Comparison of ENCODE assay signal across 14 cellular contexts in the genomic region with DNA sequence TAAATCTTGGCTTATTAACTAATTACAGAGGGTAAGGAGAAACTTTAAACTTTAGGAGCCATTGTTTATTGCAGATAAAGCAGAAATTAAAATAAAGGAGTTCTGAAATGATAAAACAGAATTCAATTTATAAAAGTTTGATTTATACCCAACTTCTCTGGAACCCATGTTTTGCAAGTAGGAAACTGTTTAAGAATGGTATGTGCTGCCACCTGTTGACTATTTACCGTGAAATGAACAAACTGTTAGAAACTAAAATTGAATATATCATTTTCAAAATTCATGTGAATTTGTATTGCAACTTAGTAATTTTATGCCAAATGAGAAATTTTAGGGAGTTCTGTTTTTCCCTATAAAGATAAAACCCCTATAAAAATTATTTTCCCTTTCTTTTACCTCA. TPM values are rescaled to one million over a fixed set of nuclear protein-coding genes. Genes with fewer than 3 reads are reported as not detected.
DNase-seq lines count a peak whose midpoint lies in the region; ATAC-seq, FAIRE-seq and TF ChIP-seq lines count a peak whose summit lies in the region.
"Had no signal": no experiment of that assay in that cellular context is flagged by ENCODE, and none has a peak within 500 bp of the region (broad histone marks: within the 10 kb centered on the region; RNA-seq: fewer than 3 reads in every experiment).

No MANE protein-coding gene starts in this region.

- no peak overlapping the region for H3K9ac ChIP-seq in endothelial cell of umbilical vein (replicated peaks; ENCODE audit: extremely low read depth, insufficient read depth, low read length)

- H3K27ac ChIP-seq in endothelial cell of umbilical vein (ENCODE audit: insufficient read depth, low read depth, low read length), result no peak overlapping the region
- H3K27ac ChIP-seq: uterus had no signal

- no peaks in the 10 kb centered on the region for H4K20me1 ChIP-seq in endothelial cell of umbilical vein (replicated peaks; ENCODE audit: control insufficient read depth, extremely low read depth, insufficient read depth, low read length)

- dilution Hi-C loops in endothelial cell of umbilical vein (cut with MboI; ENCODE audit: extremely low pct_ligation_motif_present, low sequenced_read_pairs), result no loop called here

- H2AFZ ChIP-seq in endothelial cell of umbilical vein (ENCODE audit: low read depth, low read length), result no peak overlapping the region

- H3K9me3 ChIP-seq in endothelial cell of umbilical vein (replicated peaks; ENCODE audit: control insufficient read depth, insufficient read depth, low read length), result no peaks in the 10 kb centered on the region
- H3K9me3 ChIP-seq: BE2C, uterus had no signal

- intact Hi-C loops in endothelial cell of umbilical vein (cut with micrococcal nuclease), result loop anchor here (5.0 to 10.0 kb wide), 2 partner anchors 307 to 374 kb away; no protein-coding TSS in a partner anchor

- H3K27me3 Mint-ChIP-seq in progenitor cell of endocrine pancreas, result no peaks in the 10 kb centered on the region

- H3K4me1 Mint-ChIP-seq in progenitor cell of endocrine pancreas (ENCODE audit: low read depth), result no peaks in the 10 kb centered on the region
- H3K4me1 Mint-ChIP-seq: naive thymus-derived CD8-positive, alpha-beta T cell had no signal

- TF ChIP-seq POLR2A in endothelial cell of umbilical vein (IDR thresholded peaks at IDR 0.05; ENCODE audit: low read depth, low read length), result no peak

- FAIRE-seq in endothelial cell of umbilical vein (lab: Jason Lieb, UNC) (peak; percentile 24), frontal cortex (lab: Jason Lieb, UNC) (no peak)

- H3K4me2 ChIP-seq in endothelial cell of umbilical vein (ENCODE audit: insufficient read depth, low read length), result no peak overlapping the region

- no peak for ATAC-seq in HG03571 (IDR thresholded peaks at IDR 0.05; ENCODE audit: unreplicated experiment)
- ATAC-seq: naive thymus-derived CD8-positive, alpha-beta T cell had no signal

- no peak overlapping the region for H3K27ac Mint-ChIP-seq in progenitor cell of endocrine pancreas
- H3K27ac Mint-ChIP-seq: naive thymus-derived CD8-positive, alpha-beta T cell had no signal

- no peaks in the 10 kb centered on the region for H3K79me2 ChIP-seq in endothelial cell of umbilical vein (ENCODE audit: control insufficient read depth, insufficient read depth, low read length)

- no peaks in the 10 kb centered on the region for H3K36me3 Mint-ChIP-seq in progenitor cell of endocrine pancreas (ENCODE audit: insufficient read depth)
- H3K36me3 Mint-ChIP-seq: naive thymus-derived CD8-positive, alpha-beta T cell had no signal

- no peaks in the 10 kb centered on the region for H3K4me1 ChIP-seq in endothelial cell of umbilical vein (ENCODE audit: control insufficient read depth, extremely low read depth, insufficient read depth, low read length)
- H3K4me1 ChIP-seq: BE2C, uterus had no signal

- POLR2A ChIA-PET in endothelial cell of umbilical vein (lab: Charles Lee), result no interaction called here

- TF ChIP-seq CTCF in endothelial cell of umbilical vein (IDR thresholded peaks at IDR 0.05; ENCODE audit: extremely low read depth in 1 of 2, insufficient read depth in 1 of 2, low read depth in 1 of 2, low read length in 2 of 2), result no peak
- peak; percentile 58 for TF ChIP-seq CTCF in progenitor cell of endocrine pancreas (IDR thresholded peaks at IDR 0.05; ENCODE audit: unreplicated experiment)

- peaks cover 2% of the 10 kb centered on the region for H3K9me3 Mint-ChIP-seq in progenitor cell of endocrine pancreas (ENCODE audit: low read depth)
- H3K9me3 Mint-ChIP-seq: naive thymus-derived CD8-positive, alpha-beta T cell had no signal

- H3K36me3 ChIP-seq in endothelial cell of umbilical vein (ENCODE audit: control insufficient read depth in 2 of 2, extremely low read depth in 1 of 2, insufficient read depth in 2 of 2, low read length in 2 of 2), result no peaks in the 10 kb centered on the region
- H3K36me3 ChIP-seq: BE2C, uterus had no signal

- H3K4me3 Mint-ChIP-seq in progenitor cell of endocrine pancreas (ENCODE audit: low read depth), result no peak overlapping the region
- H3K4me3 Mint-ChIP-seq: naive thymus-derived CD8-positive, alpha-beta T cell had no signal

- H3K4me3 ChIP-seq in endothelial cell of umbilical vein (replicated peaks in 1 of 3; ENCODE audit: insufficient read depth in 1 of 3, low read depth in 1 of 3, low read length in 3 of 3), result no peak overlapping the region
- H3K4me3 ChIP-seq: uterus had no signal

- no TSS peak for BruUV-seq in endothelial cell of umbilical vein (replicated peaks; lab: Mats Ljungman, UMichigan)

- DNase-seq in NCI-H345 (lab: John Stamatoyannopoulos, UW) (peak; percentile 2), NCI-H345 treated with DMSO at 0.1 percent for 48 hours (lab: John Stamatoyannopoulos, UW; ENCODE audit: unreplicated experiment) (no peak), NCI-H460 (ENCODE audit: extremely low read depth, low read depth) (peak; percentile 2), endothelial cell of umbilical vein (ENCODE audit: low read depth, low spot score) (peak; percentile 2), progenitor cell of endocrine pancreas (ENCODE audit: low spot score, unreplicated experiment) (no peak), frontal cortex (ENCODE audit: low spot score in 2 of 2) (no peak)
- no peak for DNase-seq in activated CD8-positive, alpha-beta memory T cell treated with anti-CD3 and anti-CD28 coated beads, Interleukin-2, amount 50 U/mL, for 48 hours
- DNase-seq: activated CD4-positive, alpha-beta T cell treated with anti-CD3 and anti-CD28 coated beads for 4 hours; BE2C; glutamatergic neuron; naive thymus-derived CD8-positive, alpha-beta T cell; NCI-H82; uterus had no signal

- H3K27me3 ChIP-seq in endothelial cell of umbilical vein (ENCODE audit: control insufficient read depth in 2 of 2, insufficient read depth in 2 of 2, low read length in 2 of 2), result peaks cover 0 to 1% of the 10 kb centered on the region in 2 experiments
- H3K27me3 ChIP-seq: BE2C, uterus had no signal

- CTCF ChIA-PET in endothelial cell of umbilical vein (lab: Charles Lee), result interaction anchor here (0.8 to 1.0 kb wide), 4 partner anchors 9 to 915 kb away, joined by 3 read pairs; no protein-coding TSS in a partner anchor

- no peaks in the 10 kb centered on the region for H3K9me1 ChIP-seq in endothelial cell of umbilical vein (replicated peaks; ENCODE audit: control insufficient read depth, extremely low read depth, insufficient read depth, low read length)

TF ChIP-seq in endothelial cell of umbilical vein, 7 proteins besides CTCF, POLR2A, EP300 and RAD21:
- TF ChIP-seq MYC (IDR thresholded peaks at IDR 0.05; ENCODE audit: low read depth, low read length), result no peak
- TF ChIP-seq GATA2 (IDR thresholded peaks at IDR 0.05; ENCODE audit: insufficient read depth, insufficient read length, low read depth, low read length), result no peak
- no peak for TF ChIP-seq POLR2AphosphoS5 (IDR thresholded peaks at IDR 0.05; ENCODE audit: insufficient read depth, low read depth, low read length)
- TF ChIP-seq EZH2 (IDR thresholded peaks at IDR 0.05; ENCODE audit: borderline replicate concordance, low read depth, low read length, severe bottlenecking), result no peak
- no peak for TF ChIP-seq FOS (IDR thresholded peaks at IDR 0.05; ENCODE audit: borderline replicate concordance, insufficient read depth, low read length)
- no peak for TF ChIP-seq JUN (IDR thresholded peaks at IDR 0.05; ENCODE audit: borderline replicate concordance, insufficient read depth, insufficient read length, low read depth)
- TF ChIP-seq, protein P1, sequence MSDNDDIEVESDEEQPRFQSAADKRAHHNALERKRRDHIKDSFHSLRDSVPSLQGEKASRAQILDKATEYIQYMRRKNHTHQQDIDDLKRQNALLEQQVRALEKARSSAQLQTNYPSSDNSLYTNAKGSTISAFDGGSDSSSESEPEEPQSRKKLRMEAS (IDR thresholded peaks at IDR 0.05; ENCODE audit: insufficient read depth, insufficient read length), result no peak

RNA-seq across cellular contexts. Expression of a gene that starts 11.0 kb away (rescaled TPM):
- 3.0 and 3.6 TPM in 2 replicates for total RNA-seq in NCI-H460 (2014; rRNA removed; shearing (Covaris generic))
- 0.14 and 1.3 TPM in 2 replicates for polyA plus RNA-seq in NCI-H460 (2014; cell fraction: nucleus; rRNA removed)
- total RNA-seq in endothelial cell of umbilical vein (3.9 and 6.6 TPM in 2 replicates), progenitor cell of endocrine pancreas (6.6 and 6.8 TPM in 2 replicates), frontal cortex (0.41 TPM)
- polyA plus RNA-seq in endothelial cell of umbilical vein, result 1.4 TPM in 2 replicates
- polyA plus RNA-seq in endothelial cell of umbilical vein (2011; cell fraction: cytosol; rRNA removed), result 1.7 and 2.2 TPM in 2 replicates
- polyA plus RNA-seq in endothelial cell of umbilical vein (2011; cell fraction: nucleus; rRNA removed), result 2.9 and 3.6 TPM in 2 replicates
- polyA plus RNA-seq in endothelial cell of umbilical vein (2012), result 4.6 and 6.8 TPM in 2 replicates
- polyA minus RNA-seq in endothelial cell of umbilical vein, result 2.7 and 3.4 TPM in 2 replicates
- polyA minus RNA-seq in endothelial cell of umbilical vein (2011; cell fraction: cytosol; rRNA and poly(A)+ RNA removed), result 0.51 TPM
- polyA minus RNA-seq in endothelial cell of umbilical vein (2011; cell fraction: nucleus; rRNA and poly(A)+ RNA removed), result 3.8 and 3.9 TPM in 2 replicates

Comparison
In these comparisons a context has a peak if more than half of its experiments do, and no peak if none do; other contexts are left out.
1. DNase-seq: peak in NCI-H345 (single experiment), NCI-H460 (single experiment) and endothelial cell of umbilical vein (single experiment); none in NCI-H345 treated with DMSO at 0.1 percent for 48 hours (single experiment), progenitor cell of endocrine pancreas (single experiment), frontal cortex (0 of 2) and activated CD8-positive, alpha-beta memory T cell treated with anti-CD3 and anti-CD28 coated beads, Interleukin-2, amount 50 U/mL, for 48 hours (single experiment).